In genomic region chr4:176034498-176034897, GRCh38 we compare ENCODE assay signal across 9 cellular contexts. TPM values are rescaled to one million over a fixed set of nuclear protein-coding genes. Genes with fewer than 3 reads are reported as not detected.
DNase-seq lines count a peak whose midpoint lies in the region; ATAC-seq and TF ChIP-seq lines count a peak whose summit lies in the region.
"Had no signal": no experiment of that assay in that cellular context is flagged by ENCODE, and none has a peak within 500 bp of the region (broad histone marks: within the 10 kb centered on the region; RNA-seq: fewer than 3 reads in every experiment).

No MANE protein-coding gene starts in this region.

- no peaks in the 10 kb centered on the region for H3K36me3 Mint-ChIP-seq in nephron progenitor cell (ENCODE audit: low read depth)

- DNase-seq in NCI-H1694 treated with DMSO at 0.1 percent for 48 hours (lab: John Stamatoyannopoulos, UW): peak; percentile 6
- no peak for DNase-seq in NCI-H1694 (lab: John Stamatoyannopoulos, UW)
- DNase-seq in M059J (ENCODE audit: low read depth): peak; percentile 35
- peak; percentile 30 for DNase-seq in cerebellum (ENCODE audit: low spot score)
- peak; percentile 8 for DNase-seq in nephron progenitor cell

- TF ChIP-seq CTCF in nephron progenitor cell (IDR thresholded peaks at IDR 0.05): peak; percentile 39

- peaks cover 12% of the 10 kb centered on the region for H3K9me3 Mint-ChIP-seq in nephron progenitor cell

- H3K4me3 Mint-ChIP-seq in nephron progenitor cell: no peak overlapping the region

- H3K27me3 Mint-ChIP-seq in nephron progenitor cell (ENCODE audit: low read depth, poor library complexity): peaks cover 3% of the 10 kb centered on the region

- no peaks in the 10 kb centered on the region for H3K4me1 Mint-ChIP-seq in nephron progenitor cell

- H3K27ac Mint-ChIP-seq in nephron progenitor cell: no peak overlapping the region

- no peak for ATAC-seq in GM18519 (IDR thresholded peaks at IDR 0.05; ENCODE audit: low FRiP score, unreplicated experiment)
- no peak for ATAC-seq in GM18517 (IDR thresholded peaks at IDR 0.05; ENCODE audit: unreplicated experiment)
- ATAC-seq in GM19463 (IDR thresholded peaks at IDR 0.05; ENCODE audit: unreplicated experiment): no peak
- ATAC-seq: mucosa of descending colon had no signal

RNA-seq across cellular contexts. Expression of gene WDR17, which starts 31.1 kb away (rescaled TPM):
- total RNA-seq in M059J (2014; rRNA removed; shearing (Covaris generic)): 0.86 and 1.1 TPM in 2 replicates
- 60.2 TPM for total RNA-seq in cerebellum

Comparison
In these comparisons a context has a peak if more than half of its experiments do, and no peak if none do; other contexts are left out.
1. RNA of gene WDR17, which starts 31.1 kb away (total RNA-seq): 60.2 TPM in cerebellum (single experiment); 0.86 to 1.1 TPM in M059J; every median in the first group is over 10 times any median in the second.